ENCODE assay signal across 19 cellular contexts in genomic region chr17:45729284-45729907, GRCh38. TPM values are rescaled to one million over a fixed set of nuclear protein-coding genes. Genes with fewer than 3 reads are reported as not detected.
"Had no signal": no experiment of that assay in that cellular context is flagged by ENCODE, and none has a peak within 500 bp of the region (broad histone marks: within the 10 kb centered on the region; RNA-seq: fewer than 3 reads in every experiment).

No MANE protein-coding gene starts in this region.

- H3K27me3 ChIP-seq: right atrium auricular region had no signal

- FAIRE-seq: colon, endometrium, TTC549 had no signal

- ATAC-seq: activated T-cell treated with anti-CD3 and anti-CD28 coated beads, Interleukin-2, amount 50 U/mL, for 72 hours; left ventricle myocardium superior; natural killer cell treated with Interleukin-12 subunit alpha and Interleukin-12 subunit beta and Interleukin-15 and Interleukin-18, amount 100 ng/mL, for 72 hours; stimulated activated naive CD8-positive, alpha-beta T cell treated with anti-CD3 and anti-CD28 coated beads, Interleukin-15, Interleukin-2, amounts not matched to agents 100 U/mL and 50 U/mL, for 24 hours; T-helper 17 cell; WTC11 had no signal

- H3K4me2 ChIP-seq: smooth muscle cell had no signal

- H3K4me1 ChIP-seq: right atrium auricular region had no signal

- H3K4me3 ChIP-seq: right atrium auricular region, smooth muscle cell had no signal

- DNase-seq: activated CD4-positive, alpha-beta T cell treated with anti-CD3 and anti-CD28 coated beads for 4 hours; activated CD8-positive, alpha-beta memory T cell treated with anti-CD3 and anti-CD28 coated beads, Interleukin-2, amount 50 U/mL, for 48 hours; activated gamma-delta T cell; activated T-cell treated with anti-CD3 and anti-CD28 coated beads, Interleukin-2, amount 50 U/mL, for 72 hours; amniotic stem cell; caudate nucleus; hypothalamus; kidney glomerular epithelial cell; left ventricle myocardium superior; nucleus accumbens; stimulated activated naive CD8-positive, alpha-beta T cell treated with anti-CD3 and anti-CD28 coated beads, Interleukin-15, Interleukin-2, amounts not matched to agents 100 U/mL and 50 U/mL, for 24 hours; T-helper 17 cell had no signal

- H3K36me3 ChIP-seq: right atrium auricular region had no signal

- H3K27ac ChIP-seq: right atrium auricular region had no signal

RNA-seq across cellular contexts. Expression of gene CRHR1, which starts 54.7 kb away (rescaled TPM):
- total RNA-seq: activated T-cell treated with anti-CD3 and anti-CD28 coated beads, Interleukin-2, amount 50 U/mL, for 72 hours; left ventricle myocardium superior; natural killer cell treated with Interleukin-12 subunit alpha and Interleukin-12 subunit beta and Interleukin-15 and Interleukin-18, amount 100 ng/mL, for 72 hours; right atrium auricular region; T-helper 17 cell had no signal
- polyA plus RNA-seq: smooth muscle cell had no signal
